21 cellular contexts compared by ENCODE assay signal in genomic region chr11:36339899-36340298, GRCh38.
"Had no signal": no experiment of that assay in that cellular context is flagged by ENCODE, and none has a peak within 500 bp of the region (broad histone marks: within the 10 kb centered on the region; RNA-seq: fewer than 3 reads in every experiment).

No MANE protein-coding gene starts in this region.

- H3K4me1 Mint-ChIP-seq: WTC11 had no signal

- DNase-seq: activated CD4-positive, alpha-beta T cell treated with anti-CD3 and anti-CD28 coated beads, Interleukin-2, amount 50 U/mL, for 48 hours; activated naive CD4-positive, alpha-beta T cell treated with anti-CD3 and anti-CD28 coated beads for 36 hours; activated naive CD8-positive, alpha-beta T cell treated with anti-CD3 and anti-CD28 coated beads, Interleukin-2, amount 10 ng/mL, durations not matched to agents 7 days and 5 days; activated T-cell treated with anti-CD3 and anti-CD28 coated beads, Interleukin-2, amount 50 U/mL, for 48 hours; amniotic stem cell; effector CD4-positive, alpha-beta T cell; kidney; lower lobe of right lung; natural killer cell; ovary; psoas muscle; right cardiac atrium; stimulated activated CD4-positive, alpha-beta T cell treated with anti-CD3 and anti-CD28 coated beads, Interleukin-4, amount 100 ng/mL, for 24 hours; stimulated activated naive CD8-positive, alpha-beta T cell treated with anti-CD3 and anti-CD28 coated beads, Interleukin-15, Interleukin-2, amounts not matched to agents 100 U/mL and 50 U/mL, for 24 hours; T-helper 1 cell; T-helper 9 cell; tibial artery had no signal

- H3K9me3 ChIP-seq: lower lobe of right lung, neutrophil, ovary, psoas muscle, tibial artery had no signal

- H3K27ac Mint-ChIP-seq: activated naive CD8-positive, alpha-beta T cell treated with anti-CD3 and anti-CD28 coated beads, Interleukin-2, amount 10 ng/mL, durations not matched to agents 7 days and 5 days; natural killer cell; WTC11 had no signal

- H3K36me3 Mint-ChIP-seq: activated naive CD8-positive, alpha-beta T cell treated with anti-CD3 and anti-CD28 coated beads, Interleukin-2, amount 10 ng/mL, durations not matched to agents 7 days and 5 days; natural killer cell; WTC11 had no signal

- H3K27me3 ChIP-seq: cardiac muscle cell, neutrophil, ovary had no signal

- H3K27ac ChIP-seq: cardiac muscle cell, lower lobe of right lung, neutrophil, ovary, psoas muscle, tibial artery had no signal

- ATAC-seq: left lobe of liver; lower lobe of right lung; natural killer cell; psoas muscle; right cardiac atrium; stimulated activated naive CD8-positive, alpha-beta T cell treated with anti-CD3 and anti-CD28 coated beads, Interleukin-15, Interleukin-2, amounts not matched to agents 100 U/mL and 50 U/mL, for 24 hours; WTC11 had no signal

- H3K4me3 Mint-ChIP-seq: activated naive CD4-positive, alpha-beta T cell treated with anti-CD3 and anti-CD28 coated beads for 36 hours; activated naive CD8-positive, alpha-beta T cell treated with anti-CD3 and anti-CD28 coated beads, Interleukin-2, amount 10 ng/mL, durations not matched to agents 7 days and 5 days; natural killer cell; WTC11 had no signal
